In genomic region chr7:1046722-1047679, GRCh38 we compare ENCODE assay signal across 13 cellular contexts. TPM values are rescaled to one million over a fixed set of nuclear protein-coding genes. Genes with fewer than 3 reads are reported as not detected.
DNase-seq lines count a peak whose midpoint lies in the region; ATAC-seq, FAIRE-seq and TF ChIP-seq lines count a peak whose summit lies in the region.
"Had no signal": no experiment of that assay in that cellular context is flagged by ENCODE, and none has a peak within 500 bp of the region (broad histone marks: within the 10 kb centered on the region; RNA-seq: fewer than 3 reads in every experiment).

No MANE protein-coding gene starts in this region.

- H3K79me2 ChIP-seq in PC-3 (ENCODE audit: low read length) (peaks cover 23% of the 10 kb centered on the region; the same call in 1 of the 2 replicates), K562 (ENCODE audit: control insufficient read depth, insufficient read depth, low read length) (peaks cover 20% of the 10 kb centered on the region; the same call in 2 of the 3 replicates)

- no peak for TF ChIP-seq POLR2A in K562 (conservative IDR thresholded peaks at IDR 0.05)

- peak overlapping the region; percentile 9 for H3K4me3 Mint-ChIP-seq in neural crest cell

- no peak for FAIRE-seq in K562 (lab: Jason Lieb, UNC)
- FAIRE-seq: G401.6 had no signal

- intact Hi-C loops in PC-3 (cut with micrococcal nuclease) (no loop called here), K562 (cut with micrococcal nuclease) (no loop called here)

- H3K9ac ChIP-seq in PC-3 (ENCODE audit: low read length), result no peak overlapping the region
- peak overlapping the region in 1 of 2 experiments; percentile 81; a peak in 2 of 4 replicates for H3K9ac ChIP-seq in K562 (ENCODE audit: insufficient read depth in 1 of 2, low read depth in 2 of 2, low read length in 2 of 2)

- H3K27me3 Mint-ChIP-seq in neural crest cell (ENCODE audit: low read depth), result no peaks in the 10 kb centered on the region

- DNase-seq in SIG-M5 treated with dmso at 0.1 percent for 504 hours (lab: John Stamatoyannopoulos, UW; ENCODE audit: unreplicated experiment), result peak; percentile 52
- no peak for DNase-seq in SIG-M5 (lab: John Stamatoyannopoulos, UW)
- peak; percentile 5 for DNase-seq in PC-3
- DNase-seq in K562 (ENCODE audit: extremely low read depth in 1 of 4, low spot score in 3 of 4), result peak in 3 of 4 experiments; percentile 25 to 54 (median 40)
- no peak for DNase-seq in neural crest cell (ENCODE audit: low read depth, low spot score)
- DNase-seq in NCI-H2227 (lab: John Stamatoyannopoulos, UW; ENCODE audit: unreplicated experiment), result no peak
- no peak for DNase-seq in medulla oblongata (ENCODE audit: extremely low spot score)
- DNase-seq in DMS 273 (lab: John Stamatoyannopoulos, UW; ENCODE audit: unreplicated experiment), result no peak
- DNase-seq: activated CD8-positive, alpha-beta memory T cell treated with anti-CD3 and anti-CD28 coated beads, Interleukin-2, amount 50 U/mL, for 48 hours; KBM-7; NCI-H2227 treated with DMSO at 0.1 percent for 48 hours; SHP77 had no signal

- WGBS in K562 (ENCODE audit: insufficient coverage, low coverage, missing lambda C conversion rate), result 32% methylated on average over 13 of the region's 15 CpGs

- H2AFZ ChIP-seq in PC-3 (ENCODE audit: low read length) (no peak overlapping the region), K562 (ENCODE audit: low read depth, low read length) (no peak overlapping the region)

- H3K4me1 ChIP-seq in PC-3 (ENCODE audit: insufficient read depth, low read length) (peaks cover 30% of the 10 kb centered on the region), K562 (replicated peaks in 1 of 2; ENCODE audit: control insufficient read depth in 2 of 2, insufficient read depth in 2 of 2, low read length in 2 of 2) (peaks cover 43 to 72% of the 10 kb centered on the region in 2 experiments)

- no peak overlapping the region for H3K4me2 ChIP-seq in PC-3 (ENCODE audit: low read length)
- no peak overlapping the region for H3K4me2 ChIP-seq in K562 (ENCODE audit: insufficient read depth, low read length)

- BruUV-seq in PC-3 (replicated peaks; lab: Mats Ljungman, UMichigan), result no TSS peak
- no TSS peak for BruUV-seq in K562 (replicated peaks; lab: Mats Ljungman, UMichigan)

- H3K9me3 ChIP-seq in PC-3 (ENCODE audit: low read length) (no peaks in the 10 kb centered on the region), K562 (replicated peaks; ENCODE audit: control insufficient read depth, insufficient read depth, low read depth, low read length) (no peaks in the 10 kb centered on the region)

- H4K20me1 ChIP-seq in PC-3 (ENCODE audit: low read length), result peaks cover 5% of the 10 kb centered on the region; the same call in 1 of the 2 replicates
- H4K20me1 ChIP-seq in K562 (replicated peaks; ENCODE audit: control insufficient read depth, insufficient read depth, low read length), result peaks cover 5% of the 10 kb centered on the region; the same call in 1 of the 2 replicates

- TF ChIP-seq EP300 in K562 (IDR thresholded peaks at IDR 0.05; ENCODE audit: low read length), result no peak

- no peaks in the 10 kb centered on the region for H3F3A ChIP-seq in PC-3 (ENCODE audit: low read length, unreplicated experiment)

- H3K27me3 ChIP-seq in PC-3 (ENCODE audit: low read length) (no peaks in the 10 kb centered on the region), K562 (ENCODE audit: control insufficient read depth in 2 of 2, insufficient read depth in 2 of 2, low read length in 2 of 2) (no peaks in the 10 kb centered on the region)

- no peaks in the 10 kb centered on the region for H3K9me3 Mint-ChIP-seq in neural crest cell

- no peaks in the 10 kb centered on the region for H3K36me3 ChIP-seq in PC-3 (ENCODE audit: low read depth, low read length)
- H3K36me3 ChIP-seq in K562 (ENCODE audit: control insufficient read depth, insufficient read depth, low read length), result peaks cover 3% of the 10 kb centered on the region; the same call in 1 of the 3 replicates

- H3K36me3 Mint-ChIP-seq in neural crest cell (ENCODE audit: low read depth), result no peaks in the 10 kb centered on the region

- peaks cover 24% of the 10 kb centered on the region for H3K4me1 Mint-ChIP-seq in neural crest cell

- POLR2A ChIA-PET in PC-3 (lab: Charles Lee; ENCODE audit: unreplicated experiment) (no interaction called here), K562 (lab: Yijun Ruan, JAX) (interaction anchor here (0.6 to 1.8 kb wide), 3 partner anchors 8 to 20 kb away, joined by 3 to 5 read pairs (median 5); no protein-coding TSS in a partner anchor)

- no peaks in the 10 kb centered on the region for H3K9me2 ChIP-seq in PC-3 (replicated peaks; ENCODE audit: low read length)

- no peak overlapping the region for H3K27ac ChIP-seq in PC-3 (ENCODE audit: low read length)
- H3K27ac ChIP-seq in K562 (ENCODE audit: extremely low read depth, low read depth, low read length), result no peak overlapping the region

- H3K27ac Mint-ChIP-seq in neural crest cell (ENCODE audit: unreplicated experiment), result no peak overlapping the region

- H3K9me1 ChIP-seq in K562 (ENCODE audit: control insufficient read depth, insufficient read depth, low read length), result no peaks in the 10 kb centered on the region

- ATAC-seq in PC-3 (no peak), K562 (no peak)

- CTCF ChIA-PET in PC-3 (lab: Charles Lee) (interaction anchor here (0.7 kb wide), 1 partner anchor 11 kb away, joined by 3 read pairs; no protein-coding TSS in a partner anchor), K562 (lab: Yijun Ruan, JAX; ENCODE audit: low intra/inter-chr PET ratio) (no interaction called here)

- in situ Hi-C loops in K562 (cut with MboI), result no loop called here

- TF ChIP-seq CTCF in PC-3 (conservative IDR thresholded peaks at IDR 0.05; ENCODE audit: low read depth, low read length) (no peak), K562 (IDR thresholded peaks at IDR 0.05 in 2 of 3, conservative IDR thresholded peaks at IDR 0.05 in 1 of 3; ENCODE audit: insufficient read depth in 2 of 3, low read depth in 1 of 3, low read length in 3 of 3) (no peak), neural crest cell (conservative IDR thresholded peaks at IDR 0.05) (no peak)

- no peak for TF ChIP-seq RAD21 in K562 (CRISPR knock-in tag; conservative IDR thresholded peaks at IDR 0.05 in 1 of 2, IDR thresholded peaks at IDR 0.05 in 1 of 2)

- no peak overlapping the region for H3K4me3 ChIP-seq in PC-3 (ENCODE audit: low read length)
- H3K4me3 ChIP-seq in K562, result no peak overlapping the region

TF ChIP-seq in K562, 482 proteins besides CTCF, POLR2A, EP300 and RAD21 (continues in another document):
- TF ChIP-seq TAF9B (IDR thresholded peaks at IDR 0.05; ENCODE audit: partially characterized antibody), result no peak
- peak in 1 of 2 experiments; percentile 81; a peak in 1 of 4 replicates for TF ChIP-seq SRF (CRISPR knock-in tag; IDR thresholded peaks at IDR 0.05)
- TF ChIP-seq ZNF277 (CRISPR knock-in tag; IDR thresholded peaks at IDR 0.05; ENCODE audit: borderline replicate concordance), result no peak

RNA-seq across cellular contexts. Expression of gene GPR146, which starts 2.7 kb away (rescaled TPM):
- total RNA-seq in PC-3 (2014; rRNA removed), result 2.0 and 2.7 TPM in 2 replicates
- 8.9 and 13.9 TPM in 2 replicates for total RNA-seq in K562 (2011; cell fraction: chromatin; rRNA removed; ENCODE audit: low replicate concordance)
- total RNA-seq in K562 (2011; cell fraction: nucleolus; rRNA removed), result 11.3 and 14.1 TPM in 2 replicates
- 6.3 and 7.0 TPM in 2 replicates for total RNA-seq in K562 (2011; cell fraction: nucleoplasm; rRNA removed)
- total RNA-seq in K562 (2014; rRNA removed), result 0.41 and 1.3 TPM in 2 replicates
- 0.22 and 0.45 TPM in 2 replicates for total RNA-seq in K562 (2014; rRNA removed; fragmentation: Illumina TruSeq; extraction: Trizol)
- 0.40 and 0.68 TPM in 2 replicates for total RNA-seq in K562 (2015; rRNA removed; fragmentation: Illumina TruSeq; extraction: Trizol)
- 1.9 and 2.6 TPM in 2 replicates for total RNA-seq in K562 (2021)
- polyA plus RNA-seq in K562 (2011; rRNA removed), result 2.5 and 3.6 TPM in 2 replicates
- polyA plus RNA-seq in K562 (2011; cell fraction: cytosol; rRNA removed), result 2.5 and 8.6 TPM in 2 replicates
- polyA plus RNA-seq in K562 (2011; cell fraction: nucleus; rRNA removed), result 2.9 TPM in 2 replicates
- 1.8 and 2.2 TPM in 2 replicates for polyA plus RNA-seq in K562 (2012)
- polyA plus RNA-seq in K562 (2014; fragmentation: Illumina TruSeq; extraction: Trizol), result 0.46 and 0.64 TPM in 2 replicates
- polyA plus RNA-seq in K562 (2014; fragmentation: Nextera tagmentation; extraction: Ambion mirVana), result not detected
- polyA plus RNA-seq in K562 (2014; rRNA removed), result 0.67 and 1.8 TPM in 2 replicates
- polyA minus RNA-seq in K562 (2011; rRNA and poly(A)+ RNA removed), result 1.3 and 4.1 TPM in 2 replicates
- polyA minus RNA-seq in K562 (2011; cell fraction: cytosol; rRNA and poly(A)+ RNA removed), result 1.9 and 2.6 TPM in 2 replicates
- polyA minus RNA-seq in K562 (2011; cell fraction: nucleus; rRNA and poly(A)+ RNA removed), result 5.8 and 6.2 TPM in 2 replicates
- 0.41 TPM in 1 of 2 replicates, not detected in the other for total RNA-seq in neural crest cell

RNA-seq across cellular contexts. Expression of gene GPER1, which starts 40.9 kb away (rescaled TPM):
- total RNA-seq in PC-3 (2014; rRNA removed) (4.9 and 8.0 TPM in 2 replicates), K562 (2014; rRNA removed) (0.08 and 0.09 TPM in 2 replicates), K562 (2014; rRNA removed; fragmentation: Illumina TruSeq; extraction: Trizol) (not detected in 2 replicates), K562 (2015; rRNA removed; fragmentation: Illumina TruSeq; extraction: Trizol) (0.04 TPM in 1 of 2 replicates, not detected in the other), K562 (2021) (0.11 TPM in 1 of 2 replicates, not detected in the other), neural crest cell (0.91 and 1.1 TPM in 2 replicates)
- 0.18 and 0.28 TPM in 2 replicates for total RNA-seq in K562 (2011; cell fraction: chromatin; rRNA removed; ENCODE audit: low replicate concordance)
- total RNA-seq in K562 (2011; cell fraction: nucleolus; rRNA removed), result 0.17 TPM in 1 of 2 replicates, not detected in the other
- not detected in 2 replicates for total RNA-seq in K562 (2011; cell fraction: nucleoplasm; rRNA removed)
- polyA plus RNA-seq in K562 (2011; rRNA removed) (0.08 and 0.14 TPM in 2 replicates), K562 (2014; fragmentation: Illumina TruSeq; extraction: Trizol) (not detected in 2 replicates), K562 (2014; fragmentation: Nextera tagmentation; extraction: Ambion mirVana) (not detected), K562 (2014; rRNA removed) (not detected in 2 replicates)
- polyA plus RNA-seq in K562 (2011; cell fraction: cytosol; rRNA removed), result 0.03 and 0.19 TPM in 2 replicates
- polyA plus RNA-seq in K562 (2011; cell fraction: nucleus; rRNA removed), result 0.09 TPM in 1 of 2 replicates, not detected in the other
- polyA plus RNA-seq in K562 (2012), result 0.18 and 0.21 TPM in 2 replicates
- 0.36 TPM in 1 of 2 replicates, not detected in the other for polyA minus RNA-seq in K562 (2011; rRNA and poly(A)+ RNA removed)
- polyA minus RNA-seq in K562 (2011; cell fraction: cytosol; rRNA and poly(A)+ RNA removed), result not detected in 2 replicates
- 0.13 TPM in 1 of 2 replicates, not detected in the other for polyA minus RNA-seq in K562 (2011; cell fraction: nucleus; rRNA and poly(A)+ RNA removed)

Comparison
In these comparisons a context has a peak if more than half of its experiments do, and no peak if none do; other contexts are left out.
1. DNase-seq: peak in SIG-M5 treated with dmso at 0.1 percent for 504 hours (single experiment), PC-3 (single experiment) and K562 (3 of 4); none in SIG-M5 (single experiment), neural crest cell (single experiment), NCI-H2227 (single experiment), medulla oblongata (single experiment) and DMS 273 (single experiment).